In the genomic region with DNA sequence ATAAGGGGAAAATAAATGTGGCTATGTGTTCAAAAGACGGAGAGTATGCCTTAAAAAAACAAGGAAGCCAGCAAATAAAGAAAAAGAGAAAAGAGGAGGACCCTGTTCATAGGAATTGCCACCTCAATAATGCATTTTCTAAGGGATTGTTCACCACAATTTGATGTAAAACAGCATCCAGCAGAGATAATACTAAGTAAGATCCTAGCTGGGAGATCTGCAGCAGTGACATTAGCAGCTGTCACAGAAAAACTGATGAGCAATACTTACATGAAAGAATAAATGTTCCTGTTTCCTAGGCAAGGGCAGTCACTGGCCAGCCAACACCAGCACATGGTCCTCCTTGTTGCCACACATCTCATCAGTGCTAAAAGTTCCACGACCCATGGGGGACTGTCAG, we compare ENCODE assay signal across 3 cellular contexts.
"Had no signal": no experiment of that assay in that cellular context is flagged by ENCODE, and none has a peak within 500 bp of the region (broad histone marks: within the 10 kb centered on the region; RNA-seq: fewer than 3 reads in every experiment).

No MANE protein-coding gene starts in this region.

- DNase-seq: GDM1, GF-D8 had no signal

- H3K4me3 ChIP-seq: GM12878 had no signal

- ATAC-seq: GM12878 had no signal
